In the genomic region with DNA sequence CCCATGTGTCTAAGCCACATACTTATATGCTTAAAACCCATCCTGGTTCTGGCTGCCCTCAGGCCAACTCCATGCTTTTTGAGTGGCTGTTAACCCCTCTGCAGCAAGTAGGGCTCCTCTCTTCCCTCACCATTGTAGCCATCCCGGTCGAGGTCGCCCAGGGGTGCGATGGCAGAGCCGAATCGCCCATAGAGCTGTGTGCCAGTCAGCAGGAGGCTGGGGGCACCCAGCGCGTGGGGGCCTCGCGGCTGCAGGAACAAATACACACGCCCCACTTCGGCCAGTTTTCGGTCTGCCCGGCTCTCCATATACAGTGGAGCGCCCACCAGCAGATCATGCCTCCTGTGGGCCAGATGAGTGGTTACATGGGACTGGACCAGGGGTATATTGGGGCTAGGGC, we compare ENCODE assay signal across 22 cellular contexts. TPM values are rescaled to one million over a fixed set of nuclear protein-coding genes. Genes with fewer than 3 reads are reported as not detected.
A peak's percentile ranks its signal among the peaks of the same experiment; 100 is the strongest.
DNase-seq lines count a peak whose midpoint lies in the region; ATAC-seq and TF ChIP-seq lines count a peak whose summit lies in the region.
"Had no signal": no experiment of that assay in that cellular context is flagged by ENCODE, and none has a peak within 500 bp of the region (broad histone marks: within the 10 kb centered on the region; RNA-seq: fewer than 3 reads in every experiment).

No MANE protein-coding gene starts in this region.

- no peak for TF ChIP-seq RAD21 in SK-N-SH (IDR thresholded peaks at IDR 0.05; ENCODE audit: low read length)

- in situ Hi-C loops in brain microvascular endothelial cell (cut with HindIII; ENCODE audit: low pct_ligation_motif_present, low sequenced_read_pairs): no loop called here

- no peak overlapping the region for H2BK5ac ChIP-seq in neuronal stem cell (ENCODE audit: low read length)

- CTCF ChIA-PET in SK-N-SH (lab: Yijun Ruan, JAX): no interaction called here
- CTCF ChIA-PET in naive thymus-derived CD4-positive, alpha-beta T cell (lab: Charles Lee): no interaction called here

- H3K36me3 ChIP-seq in neuronal stem cell (replicated peaks in 1 of 2; ENCODE audit: control insufficient read depth in 2 of 2, insufficient read depth in 2 of 2, low read length in 2 of 2) (no peaks in the 10 kb centered on the region), SK-N-SH (replicated peaks in 1 of 2; ENCODE audit: control insufficient read depth in 1 of 2, insufficient read depth in 2 of 2, low read length in 1 of 2) (no peaks in the 10 kb centered on the region), brain microvascular endothelial cell (replicated peaks) (no peaks in the 10 kb centered on the region)
- H3K36me3 ChIP-seq in naive thymus-derived CD4-positive, alpha-beta T cell (ENCODE audit: control insufficient read depth in 2 of 3, insufficient read depth in 3 of 3, low read length in 3 of 3): no peaks in the 10 kb centered on the region
- H3K36me3 ChIP-seq: BE2C; BLaER1 treated with 17β-estradiol and CSF1 and Interleukin-3, amounts not matched to agents 10 nM and 100 nM had no signal

- WGBS in neuronal stem cell (ENCODE audit: extremely low coverage in 2 of 2, insufficient read length in 2 of 2, insufficient replicate concordance in 1 of 2), 2 donors: no CpG with 5 or more reads among the region's 15 CpGs
- 94% methylated on average over 14 of the region's 15 CpGs for WGBS in SK-N-SH (ENCODE audit: low lambda C conversion rate)

- H3K9me3 ChIP-seq in T-helper 17 cell (ENCODE audit: control insufficient read depth, low read length, poor library complexity, severe bottlenecking) (no peaks in the 10 kb centered on the region), neuronal stem cell (replicated peaks in 1 of 2; ENCODE audit: control insufficient read depth in 2 of 2, insufficient read depth in 1 of 2, low read depth in 1 of 2, low read length in 2 of 2) (no peaks in the 10 kb centered on the region), SK-N-SH (no peaks in the 10 kb centered on the region)
- no peaks in the 10 kb centered on the region for H3K9me3 ChIP-seq in naive thymus-derived CD4-positive, alpha-beta T cell (ENCODE audit: control insufficient read depth in 2 of 3, low read length in 3 of 3)
- H3K9me3 ChIP-seq: A549; BE2C; BLaER1 treated with 17β-estradiol and CSF1 and Interleukin-3, amounts not matched to agents 10 nM and 100 nM had no signal

- H2AFZ ChIP-seq in neuronal stem cell (ENCODE audit: low read length) (no peak overlapping the region), SK-N-SH (ENCODE audit: low read depth) (no peak overlapping the region)
- H2AFZ ChIP-seq: GM23338 had no signal

- H3K27me3 Mint-ChIP-seq in T-helper 17 cell: peaks cover 36% of the 10 kb centered on the region
- peaks cover 9% of the 10 kb centered on the region for H3K27me3 Mint-ChIP-seq in endothelial cell (ENCODE audit: unreplicated experiment)
- peaks cover 4 to 31% (median 5%) of the 10 kb centered on the region in 5 donors for H3K27me3 Mint-ChIP-seq in naive thymus-derived CD4-positive, alpha-beta T cell

- no peak overlapping the region for H2BK15ac ChIP-seq in neuronal stem cell (ENCODE audit: low read length)

- intact Hi-C loops in naive thymus-derived CD4-positive, alpha-beta T cell (cut with micrococcal nuclease): no loop called here

- H3K4ac ChIP-seq in neuronal stem cell (ENCODE audit: low read length): no peak overlapping the region

- no peaks in the 10 kb centered on the region for H4K20me1 ChIP-seq in SK-N-SH (ENCODE audit: insufficient read depth)
- H4K20me1 ChIP-seq: BLaER1 treated with 17β-estradiol and CSF1 and Interleukin-3, amounts not matched to agents 10 nM and 100 nM had no signal

- no peak overlapping the region for H4K8ac ChIP-seq in neuronal stem cell (ENCODE audit: low read depth, low read length)

- DNase-seq in activated effector memory CD4-positive, alpha-beta T cell treated with anti-CD3 and anti-CD28 coated beads, Interleukin-2, amount 50 U/mL, for 16 hours: peak; percentile 54
- DNase-seq in activated effector memory CD4-positive, alpha-beta T cell treated with Interleukin-2 at 50 U/mL for 16 hours: no peak
- no peak for DNase-seq in T-helper 17 cell
- no peak for DNase-seq in endothelial cell (ENCODE audit: low spot score)
- DNase-seq in neuronal stem cell (ENCODE audit: low spot score): no peak
- no peak for DNase-seq in SK-N-SH
- no peak for DNase-seq in naive thymus-derived CD4-positive, alpha-beta T cell
- DNase-seq in brain microvascular endothelial cell: no peak
- DNase-seq: 8988T; ACHN; AML-193; BE2C; CD4-positive, alpha-beta T cell; CD8-positive, alpha-beta memory T cell; DMS53; DMS79 treated with DMSO at 0.1 percent for 48 hours; GF-D8; HCEC 1CT had no signal

- no peaks in the 10 kb centered on the region for H3K9me3 Mint-ChIP-seq in endothelial cell (ENCODE audit: unreplicated experiment)
- peaks cover 0 to 3% (median 0%) of the 10 kb centered on the region in 11 donors for H3K9me3 Mint-ChIP-seq in naive thymus-derived CD4-positive, alpha-beta T cell
- H3K9me3 Mint-ChIP-seq: CD4-positive, alpha-beta T cell; CD8-positive, alpha-beta memory T cell; GM23338 had no signal

- H3K9ac ChIP-seq in neuronal stem cell (ENCODE audit: low read depth, low read length, poor library complexity): no peak overlapping the region
- no peak overlapping the region for H3K9ac ChIP-seq in SK-N-SH
- H3K9ac ChIP-seq: BLaER1 treated with 17β-estradiol and CSF1 and Interleukin-3, amounts not matched to agents 10 nM and 100 nM had no signal

- TF ChIP-seq CTCF in endothelial cell (IDR thresholded peaks at IDR 0.05; ENCODE audit: unreplicated experiment) (no peak), SK-N-SH (IDR thresholded peaks at IDR 0.05) (no peak), brain microvascular endothelial cell (IDR thresholded peaks at IDR 0.05; ENCODE audit: low read depth, low read length, missing control alignments) (no peak)

- peak overlapping the region; percentile 14 for H3K23ac ChIP-seq in neuronal stem cell (ENCODE audit: low read depth, low read length, poor library complexity)

- H3F3A ChIP-seq in SK-N-SH (replicated peaks; ENCODE audit: insufficient read depth): no peaks in the 10 kb centered on the region

- no peak overlapping the region for H3K18ac ChIP-seq in neuronal stem cell (ENCODE audit: low read length)

- no peak overlapping the region for H3K14ac ChIP-seq in neuronal stem cell (ENCODE audit: low read length)

- peaks cover 8 to 13% of the 10 kb centered on the region in 2 donors for H3K4me1 ChIP-seq in neuronal stem cell (ENCODE audit: control insufficient read depth in 2 of 2, insufficient read depth in 1 of 2, low read depth in 1 of 2, low read length in 2 of 2)
- H3K4me1 ChIP-seq in SK-N-SH (ENCODE audit: control insufficient read depth in 1 of 2, insufficient read depth in 2 of 2, low read depth in 1 of 2, low read length in 1 of 2): peaks cover 0 to 13% of the 10 kb centered on the region in 2 experiments; a peak in 1 of 4 replicates
- H3K4me1 ChIP-seq in naive thymus-derived CD4-positive, alpha-beta T cell (ENCODE audit: control insufficient read depth in 2 of 2, insufficient read depth in 2 of 2, low read length in 2 of 2): peaks cover 4 to 7% of the 10 kb centered on the region in 2 donors
- H3K4me1 ChIP-seq: BE2C had no signal

- H3K36me3 Mint-ChIP-seq in T-helper 17 cell (ENCODE audit: low read depth) (no peaks in the 10 kb centered on the region), endothelial cell (ENCODE audit: low read depth, unreplicated experiment) (no peaks in the 10 kb centered on the region)
- H3K36me3 Mint-ChIP-seq in naive thymus-derived CD4-positive, alpha-beta T cell: peaks cover 0 to 1% (median 0%) of the 10 kb centered on the region in 5 donors
- H3K36me3 Mint-ChIP-seq: CD8-positive, alpha-beta memory T cell had no signal

- H3K79me2 ChIP-seq in SK-N-SH (ENCODE audit: insufficient read depth): no peaks in the 10 kb centered on the region

- no peak overlapping the region for H3K4me3 ChIP-seq in neuronal stem cell (ENCODE audit: low read length in 2 of 2)
- no peak overlapping the region for H3K4me3 ChIP-seq in SK-N-SH (ENCODE audit: low read depth in 2 of 2, low read length in 1 of 2)
- H3K4me3 ChIP-seq in naive thymus-derived CD4-positive, alpha-beta T cell (ENCODE audit: low read length): no peak overlapping the region
- no peak overlapping the region for H3K4me3 ChIP-seq in brain microvascular endothelial cell (ENCODE audit: low read depth, low read length)
- H3K4me3 ChIP-seq: A549; BLaER1 treated with 17β-estradiol and CSF1 and Interleukin-3, amounts not matched to agents 10 nM and 100 nM had no signal

- no peak for TF ChIP-seq EP300 in SK-N-SH (IDR thresholded peaks at IDR 0.05; ENCODE audit: borderline replicate concordance in 1 of 2, low read depth in 1 of 2, low read length in 1 of 2)

- POLR2A ChIA-PET in SK-N-SH (lab: Yijun Ruan, JAX): no interaction called here
- POLR2A ChIA-PET in naive thymus-derived CD4-positive, alpha-beta T cell (lab: Charles Lee): no interaction called here

- no peaks in the 10 kb centered on the region for H3K9me2 ChIP-seq in SK-N-SH

- H3K4me3 Mint-ChIP-seq in T-helper 17 cell: no peak overlapping the region
- H3K4me3 Mint-ChIP-seq in endothelial cell (ENCODE audit: unreplicated experiment): peak overlapping the region; percentile 26
- H3K4me3 Mint-ChIP-seq in naive thymus-derived CD4-positive, alpha-beta T cell: peak overlapping the region in 2 of 10 donors; percentile 9 to 17
- H3K4me3 Mint-ChIP-seq: CD4-positive, alpha-beta T cell; CD8-positive, alpha-beta memory T cell; GM23338 had no signal

- no peak overlapping the region for H3K4me2 ChIP-seq in neuronal stem cell (ENCODE audit: insufficient read depth, low read length, poor library complexity, severe bottlenecking)
- no peak overlapping the region for H3K4me2 ChIP-seq in SK-N-SH
- H3K4me2 ChIP-seq: A549; BLaER1 treated with 17β-estradiol and CSF1 and Interleukin-3, amounts not matched to agents 10 nM and 100 nM had no signal

- ATAC-seq in T-helper 17 cell: no peak
- ATAC-seq in naive thymus-derived CD4-positive, alpha-beta T cell: no peak
- ATAC-seq: A549, GM23338 had no signal

- no peak overlapping the region for H4K91ac ChIP-seq in neuronal stem cell (ENCODE audit: low read depth, low read length, poor library complexity)

- H3K27ac ChIP-seq in neuronal stem cell (replicated peaks; ENCODE audit: low read length) (no peak overlapping the region), SK-N-SH (ENCODE audit: low read depth in 2 of 2, low read length in 1 of 2) (no peak overlapping the region), brain microvascular endothelial cell (no peak overlapping the region)
- H3K27ac ChIP-seq in naive thymus-derived CD4-positive, alpha-beta T cell (ENCODE audit: low read depth, low read length): no peak overlapping the region
- H3K27ac ChIP-seq: A549; BLaER1 treated with 17β-estradiol and CSF1 and Interleukin-3, amounts not matched to agents 10 nM and 100 nM had no signal

- H3K4me1 Mint-ChIP-seq in T-helper 17 cell (peaks cover 15% of the 10 kb centered on the region), endothelial cell (ENCODE audit: unreplicated experiment) (peaks cover 15% of the 10 kb centered on the region)
- peaks cover 5 to 12% (median 7%) of the 10 kb centered on the region in 7 donors for H3K4me1 Mint-ChIP-seq in naive thymus-derived CD4-positive, alpha-beta T cell

- no peak overlapping the region for H2AK5ac ChIP-seq in neuronal stem cell (ENCODE audit: low read depth, low read length)

- peak overlapping the region; percentile 67 for H3K27ac Mint-ChIP-seq in T-helper 17 cell
- H3K27ac Mint-ChIP-seq in endothelial cell (ENCODE audit: unreplicated experiment): no peak overlapping the region
- H3K27ac Mint-ChIP-seq in naive thymus-derived CD4-positive, alpha-beta T cell: peak overlapping the region in 1 of 9 donors; percentile 23
- H3K27ac Mint-ChIP-seq: CD14-positive monocyte; CD4-positive, alpha-beta T cell; GM23338 had no signal

- no peak overlapping the region for H2BK120ac ChIP-seq in neuronal stem cell (ENCODE audit: low read depth, low read length)

- no peak overlapping the region for H2BK12ac ChIP-seq in neuronal stem cell (ENCODE audit: low read length)

- no peaks in the 10 kb centered on the region for H3K79me1 ChIP-seq in neuronal stem cell (ENCODE audit: low read depth, low read length)

- H3K27me3 ChIP-seq in neuronal stem cell (ENCODE audit: control insufficient read depth in 3 of 3, insufficient read depth in 3 of 3, low read depth in 1 of 3, low read length in 3 of 3) (peaks cover 2 to 30% (median 26%) of the 10 kb centered on the region in 3 experiments), SK-N-SH (ENCODE audit: insufficient read depth) (no peaks in the 10 kb centered on the region), brain microvascular endothelial cell (replicated peaks) (peaks cover 7% of the 10 kb centered on the region)
- no peaks in the 10 kb centered on the region for H3K27me3 ChIP-seq in naive thymus-derived CD4-positive, alpha-beta T cell (ENCODE audit: control insufficient read depth in 2 of 2, insufficient read depth in 2 of 2, low read length in 2 of 2)
- H3K27me3 ChIP-seq: BE2C; BLaER1 treated with 17β-estradiol and CSF1 and Interleukin-3, amounts not matched to agents 10 nM and 100 nM had no signal

RNA-seq across cellular contexts. Expression of a gene that starts 6.1 kb away (rescaled TPM):
- total RNA-seq in T-helper 17 cell (100 to 1,000 TPM in 1 of 2 donors, 1 to 10 TPM in 1; 8.9 to 297 TPM), endothelial cell (ENCODE audit: unreplicated experiment) (4.3 TPM)
- 6.4 TPM for polyA plus RNA-seq in neuronal stem cell (2013, experiment 1 of 2)
- polyA plus RNA-seq in neuronal stem cell (2013, experiment 2 of 2): 7.5 TPM
- 1.3 and 1.9 TPM in 2 replicates for polyA plus RNA-seq in SK-N-SH (2012; rRNA removed)
- polyA plus RNA-seq in SK-N-SH (2012; cell fraction: cytosol; rRNA removed): 0.21 and 0.35 TPM in 2 replicates
- 7.6 and 8.4 TPM in 2 replicates for polyA plus RNA-seq in SK-N-SH (2012; cell fraction: nucleus; rRNA removed)
- total RNA-seq in naive thymus-derived CD4-positive, alpha-beta T cell: 10 to 100 TPM in 1 of 5 experiments, 1 to 10 TPM in 1, under 1 TPM in 3; 0.43 to 19.7 (median 0.67) TPM
- polyA plus RNA-seq in naive thymus-derived CD4-positive, alpha-beta T cell: not detected

RNA-seq across cellular contexts. Expression of a gene that starts 19.7 kb away (rescaled TPM):
- total RNA-seq in T-helper 17 cell (under 1 TPM; 0.07 to 0.31 TPM), endothelial cell (ENCODE audit: unreplicated experiment) (53.7 TPM)
- polyA plus RNA-seq in neuronal stem cell (2013, experiment 1 of 2): 34.5 TPM
- polyA plus RNA-seq in neuronal stem cell (2013, experiment 2 of 2): 33.1 TPM
- polyA plus RNA-seq in SK-N-SH (2012; rRNA removed): 4.8 and 4.9 TPM in 2 replicates
- 1.8 and 3.6 TPM in 2 replicates for polyA plus RNA-seq in SK-N-SH (2012; cell fraction: cytosol; rRNA removed)
- polyA plus RNA-seq in SK-N-SH (2012; cell fraction: nucleus; rRNA removed): 4.0 and 4.5 TPM in 2 replicates
- under 1 TPM; 0.24 to 0.78 (median 0.39) TPM for total RNA-seq in naive thymus-derived CD4-positive, alpha-beta T cell
- polyA plus RNA-seq in naive thymus-derived CD4-positive, alpha-beta T cell: under 1 TPM; 0.11 to 0.16 TPM
- polyA plus RNA-seq: CD14-positive monocyte had no signal

RNA-seq across cellular contexts. Expression of a gene that starts 38.3 kb away (rescaled TPM):
- total RNA-seq in T-helper 17 cell (10 to 100 TPM; 31.7 to 47.7 TPM), endothelial cell (ENCODE audit: unreplicated experiment) (904 TPM)
- polyA plus RNA-seq in neuronal stem cell (2013, experiment 1 of 2): 54.1 TPM
- polyA plus RNA-seq in neuronal stem cell (2013, experiment 2 of 2): 53.7 TPM
- 360 and 442 TPM in 2 replicates for polyA plus RNA-seq in SK-N-SH (2012; rRNA removed)
- 126 and 213 TPM in 2 replicates for polyA plus RNA-seq in SK-N-SH (2012; cell fraction: cytosol; rRNA removed)
- 427 and 781 TPM in 2 replicates for polyA plus RNA-seq in SK-N-SH (2012; cell fraction: nucleus; rRNA removed)
- total RNA-seq in naive thymus-derived CD4-positive, alpha-beta T cell: 100 to 1,000 TPM in 1 of 5 experiments, 10 to 100 TPM in 4; 49.5 to 374 (median 52.2) TPM
- 10 to 100 TPM; 52.2 to 58.7 TPM for polyA plus RNA-seq in naive thymus-derived CD4-positive, alpha-beta T cell

RNA-seq across cellular contexts. Expression of a gene that starts 58.7 kb away (rescaled TPM):
- total RNA-seq in T-helper 17 cell (10 to 100 TPM; 75.9 to 76.5 TPM), endothelial cell (ENCODE audit: unreplicated experiment) (124 TPM)
- 84.8 TPM for polyA plus RNA-seq in neuronal stem cell (2013, experiment 1 of 2)
- 84.0 TPM for polyA plus RNA-seq in neuronal stem cell (2013, experiment 2 of 2)
- 106 and 131 TPM in 2 replicates for polyA plus RNA-seq in SK-N-SH (2012; rRNA removed)
- 58.4 and 82.3 TPM in 2 replicates for polyA plus RNA-seq in SK-N-SH (2012; cell fraction: cytosol; rRNA removed)
- 260 and 343 TPM in 2 replicates for polyA plus RNA-seq in SK-N-SH (2012; cell fraction: nucleus; rRNA removed)
- total RNA-seq in naive thymus-derived CD4-positive, alpha-beta T cell: 100 to 1,000 TPM in 3 of 5 experiments, 10 to 100 TPM in 2; 75.4 to 107 (median 101) TPM
- polyA plus RNA-seq in naive thymus-derived CD4-positive, alpha-beta T cell: 100 to 1,000 TPM; 122 to 155 TPM

Comparison
In these comparisons a context has a peak if more than half of its experiments do, and no peak if none do; other contexts are left out.
1. RNA of a gene that starts 19.7 kb away (total RNA-seq): 53.7 TPM in endothelial cell (single experiment); 0.24 to 0.78 TPM in naive thymus-derived CD4-positive, alpha-beta T cell and 0.07 to 0.31 TPM in T-helper 17 cell; every median in the first group is over 10 times any median in the second.